29 cellular contexts compared by ENCODE assay signal in genomic region chr18:2953935-2954641, GRCh38. TPM values are rescaled to one million over a fixed set of nuclear protein-coding genes. Genes with fewer than 3 reads are reported as not detected.
DNase-seq lines count a peak whose midpoint lies in the region; ATAC-seq lines count a peak whose summit lies in the region.
"Had no signal": no experiment of that assay in that cellular context is flagged by ENCODE, and none has a peak within 500 bp of the region (broad histone marks: within the 10 kb centered on the region; RNA-seq: fewer than 3 reads in every experiment).

No MANE protein-coding gene starts in this region.

- H3K4me3 Mint-ChIP-seq in activated CD4-positive, alpha-beta memory T cell treated with anti-CD3 and anti-CD28 coated beads for 36 hours, result no peak overlapping the region
- H3K4me3 Mint-ChIP-seq in activated CD4-positive, alpha-beta memory T cell treated with anti-CD3 and anti-CD28 coated beads, Interleukin-2, amount 10 ng/mL, durations not matched to agents 7 days and 5 days, result no peak overlapping the region
- H3K4me3 Mint-ChIP-seq in CD8-positive, alpha-beta memory T cell, result peak overlapping the region in 2 of 7 donors; percentile 24
- no peak overlapping the region for H3K4me3 Mint-ChIP-seq in effector memory CD8-positive, alpha-beta T cell
- no peak overlapping the region for H3K4me3 Mint-ChIP-seq in natural killer cell treated with Interleukin-12 subunit alpha and Interleukin-12 subunit beta and Interleukin-15 and Interleukin-18, amount 100 ng/mL, for 72 hours
- H3K4me3 Mint-ChIP-seq: B cell; dendritic cell treated with granulocyte-macrophage colony-stimulating factor and Interleukin-4, amounts not matched to agents 40 ng/mL and 50 ng/mL, for 4 days had no signal

- no peaks in the 10 kb centered on the region for H3K9me3 ChIP-seq in CD8-positive, alpha-beta memory T cell (ENCODE audit: low read length)
- H3K9me3 ChIP-seq: A549, ascending aorta, Caco-2, lower lobe of right lung, suprapubic skin, vagina had no signal

- no peaks in the 10 kb centered on the region for H3K27me3 ChIP-seq in CD8-positive, alpha-beta memory T cell (ENCODE audit: insufficient read depth, low read length, poor library complexity, severe bottlenecking)
- H3K27me3 ChIP-seq: ascending aorta, suprapubic skin, vagina had no signal

- POLR2A ChIA-PET in activated CD4-positive, alpha-beta memory T cell treated with anti-CD3 and anti-CD28 coated beads for 36 hours (lab: Charles Lee), result interaction anchor here (0.9 to 11.1 kb wide), 2 partner anchors 17 to 32 kb away, joined by 4 to 139 read pairs; no protein-coding TSS in a partner anchor
- POLR2A ChIA-PET in activated CD4-positive, alpha-beta memory T cell treated with anti-CD3 and anti-CD28 coated beads, Interleukin-2, amount 10 ng/mL, durations not matched to agents 7 days and 5 days (lab: Charles Lee), result interaction anchor here (0.6 to 2.5 kb wide), 7 partner anchors 14 to 108 kb away, joined by 3 to 11 read pairs (median 3); no protein-coding TSS in a partner anchor
- POLR2A ChIA-PET in CD8-positive, alpha-beta memory T cell (lab: Charles Lee), result interaction anchor here (1.6 kb wide), 1 partner anchor 8 kb away, joined by 9 read pairs; no protein-coding TSS in a partner anchor

- peaks cover 80% of the 10 kb centered on the region for H3K36me3 Mint-ChIP-seq in activated CD4-positive, alpha-beta memory T cell treated with anti-CD3 and anti-CD28 coated beads for 36 hours
- H3K36me3 Mint-ChIP-seq in activated CD4-positive, alpha-beta memory T cell treated with anti-CD3 and anti-CD28 coated beads, Interleukin-2, amount 10 ng/mL, durations not matched to agents 7 days and 5 days (ENCODE audit: low read depth), result peaks cover 75% of the 10 kb centered on the region
- peaks cover 16 to 75% (median 23%) of the 10 kb centered on the region in 3 donors for H3K36me3 Mint-ChIP-seq in CD8-positive, alpha-beta memory T cell
- peaks cover 85% of the 10 kb centered on the region for H3K36me3 Mint-ChIP-seq in effector memory CD8-positive, alpha-beta T cell (ENCODE audit: insufficient read depth)
- H3K36me3 Mint-ChIP-seq in natural killer cell treated with Interleukin-12 subunit alpha and Interleukin-12 subunit beta and Interleukin-15 and Interleukin-18, amount 100 ng/mL, for 72 hours, result peaks cover 44% of the 10 kb centered on the region

- H3K27me3 Mint-ChIP-seq in activated CD4-positive, alpha-beta memory T cell treated with anti-CD3 and anti-CD28 coated beads for 36 hours, result no peaks in the 10 kb centered on the region
- H3K27me3 Mint-ChIP-seq in activated CD4-positive, alpha-beta memory T cell treated with anti-CD3 and anti-CD28 coated beads, Interleukin-2, amount 10 ng/mL, durations not matched to agents 7 days and 5 days, result no peaks in the 10 kb centered on the region
- no peaks in the 10 kb centered on the region for H3K27me3 Mint-ChIP-seq in CD8-positive, alpha-beta memory T cell
- no peaks in the 10 kb centered on the region for H3K27me3 Mint-ChIP-seq in effector memory CD8-positive, alpha-beta T cell
- H3K27me3 Mint-ChIP-seq in natural killer cell treated with Interleukin-12 subunit alpha and Interleukin-12 subunit beta and Interleukin-15 and Interleukin-18, amount 100 ng/mL, for 72 hours, result no peaks in the 10 kb centered on the region
- H3K27me3 Mint-ChIP-seq: B cell; dendritic cell treated with granulocyte-macrophage colony-stimulating factor and Interleukin-4, amounts not matched to agents 40 ng/mL and 50 ng/mL, for 4 days had no signal

- DNase-seq in activated CD4-positive, alpha-beta memory T cell treated with anti-CD3 and anti-CD28 coated beads for 36 hours, result no peak
- DNase-seq in activated CD4-positive, alpha-beta memory T cell treated with anti-CD3 and anti-CD28 coated beads, Interleukin-2, amount 10 ng/mL, durations not matched to agents 7 days and 5 days, result no peak
- DNase-seq in CD8-positive, alpha-beta memory T cell, result no peak
- DNase-seq in effector memory CD8-positive, alpha-beta T cell, result no peak
- no peak for DNase-seq in natural killer cell treated with Interleukin-12 subunit alpha and Interleukin-12 subunit beta and Interleukin-15 and Interleukin-18, amount 100 ng/mL, for 72 hours (ENCODE audit: low spot score)
- DNase-seq in AG08395 (ENCODE audit: low spot score) (no peak), NCI-H1436 treated with DMSO at 0.1 percent for 48 hours (lab: John Stamatoyannopoulos, UW) (no peak)
- DNase-seq in stimulated activated CD4-positive, alpha-beta T cell treated with anti-CD3 and anti-CD28 coated beads, Interleukin-2, amount 100 ng/mL, for 24 hours, result no peak
- DNase-seq: activated CD8-positive, alpha-beta memory T cell treated with anti-CD3 and anti-CD28 coated beads, Interleukin-2, amount 50 U/mL, for 48 hours; activated gamma-delta T cell; Caco-2; caudate nucleus; H7; islet precursor cell; Kasumi-1; lower lobe of right lung; MV-4-11; NCI-H510A; NK-92 treated with Interleukin-12 subunit alpha and Interleukin-12 subunit beta, amount 100 ng/mL, for 24 hours; SHP77 treated with DMSO at 0.1 percent for 48 hours; SW 1271 had no signal

- H3K4me1 Mint-ChIP-seq in activated CD4-positive, alpha-beta memory T cell treated with anti-CD3 and anti-CD28 coated beads for 36 hours (ENCODE audit: low read depth), result peaks cover 80% of the 10 kb centered on the region
- H3K4me1 Mint-ChIP-seq in activated CD4-positive, alpha-beta memory T cell treated with anti-CD3 and anti-CD28 coated beads, Interleukin-2, amount 10 ng/mL, durations not matched to agents 7 days and 5 days, result peaks cover 70% of the 10 kb centered on the region
- peaks cover 71 to 91% (median 75%) of the 10 kb centered on the region in 3 donors for H3K4me1 Mint-ChIP-seq in CD8-positive, alpha-beta memory T cell
- peaks cover 33 to 47% of the 10 kb centered on the region in 2 donors for H3K4me1 Mint-ChIP-seq in effector memory CD8-positive, alpha-beta T cell (ENCODE audit: low read depth in 2 of 2)
- H3K4me1 Mint-ChIP-seq in natural killer cell treated with Interleukin-12 subunit alpha and Interleukin-12 subunit beta and Interleukin-15 and Interleukin-18, amount 100 ng/mL, for 72 hours (ENCODE audit: low read depth in 2 of 2), result peaks cover 48 to 57% of the 10 kb centered on the region in 2 donors

- H3K4me3 ChIP-seq in CD8-positive, alpha-beta memory T cell (ENCODE audit: low read length), result no peak overlapping the region
- H3K4me3 ChIP-seq: A549, ascending aorta, GM12878, lower lobe of right lung, suprapubic skin, vagina had no signal

- intact Hi-C loops in activated CD4-positive, alpha-beta memory T cell treated with anti-CD3 and anti-CD28 coated beads for 36 hours (cut with micrococcal nuclease), result no loop called here

- CTCF ChIA-PET in activated CD4-positive, alpha-beta memory T cell treated with anti-CD3 and anti-CD28 coated beads for 36 hours (lab: Charles Lee), result interaction anchor here (0.6 to 1.4 kb wide), 9 partner anchors 14 to 108 kb away, joined by 3 to 5 read pairs (median 3); no protein-coding TSS in a partner anchor
- CTCF ChIA-PET in activated CD4-positive, alpha-beta memory T cell treated with anti-CD3 and anti-CD28 coated beads, Interleukin-2, amount 10 ng/mL, durations not matched to agents 7 days and 5 days (lab: Charles Lee), result interaction anchor here (1.4 kb wide), 1 partner anchor 31 kb away, joined by 7 read pairs; no protein-coding TSS in a partner anchor
- CTCF ChIA-PET in CD8-positive, alpha-beta memory T cell (lab: Charles Lee), result interaction anchor here (1.1 to 2.0 kb wide), 3 partner anchors 29 to 175 kb away, joined by 4 to 7 read pairs (median 7); no protein-coding TSS in a partner anchor

- peak overlapping the region; percentile 79 for H3K27ac Mint-ChIP-seq in activated CD4-positive, alpha-beta memory T cell treated with anti-CD3 and anti-CD28 coated beads for 36 hours
- no peak overlapping the region for H3K27ac Mint-ChIP-seq in activated CD4-positive, alpha-beta memory T cell treated with anti-CD3 and anti-CD28 coated beads, Interleukin-2, amount 10 ng/mL, durations not matched to agents 7 days and 5 days
- peak overlapping the region; percentile 68 to 96 (median 78) for H3K27ac Mint-ChIP-seq in CD8-positive, alpha-beta memory T cell
- peak overlapping the region; percentile 93 to 99 for H3K27ac Mint-ChIP-seq in effector memory CD8-positive, alpha-beta T cell
- H3K27ac Mint-ChIP-seq in natural killer cell treated with Interleukin-12 subunit alpha and Interleukin-12 subunit beta and Interleukin-15 and Interleukin-18, amount 100 ng/mL, for 72 hours, result peak overlapping the region; percentile 95 to 97
- H3K27ac Mint-ChIP-seq: dendritic cell treated with granulocyte-macrophage colony-stimulating factor and Interleukin-4, amounts not matched to agents 40 ng/mL and 50 ng/mL, for 4 days had no signal

- H3K36me3 ChIP-seq in CD8-positive, alpha-beta memory T cell (ENCODE audit: insufficient read depth, low read length), result peaks cover 41% of the 10 kb centered on the region

- peaks cover 66% of the 10 kb centered on the region for H3K4me1 ChIP-seq in CD8-positive, alpha-beta memory T cell (ENCODE audit: insufficient read depth, low read length)
- H3K4me1 ChIP-seq: A549, Caco-2 had no signal

- ATAC-seq in effector memory CD8-positive, alpha-beta T cell (replicated peaks), result no peak
- no peak for ATAC-seq in natural killer cell treated with Interleukin-12 subunit alpha and Interleukin-12 subunit beta and Interleukin-15 and Interleukin-18, amount 100 ng/mL, for 72 hours
- ATAC-seq: A549, GM12878, lower lobe of right lung, Panc1 had no signal

- no peak overlapping the region for H3K27ac ChIP-seq in CD8-positive, alpha-beta memory T cell (ENCODE audit: low read depth, low read length)
- H3K27ac ChIP-seq: A549, ascending aorta, lower lobe of right lung, suprapubic skin, vagina had no signal

- no peaks in the 10 kb centered on the region for H3K9me3 Mint-ChIP-seq in activated CD4-positive, alpha-beta memory T cell treated with anti-CD3 and anti-CD28 coated beads for 36 hours
- H3K9me3 Mint-ChIP-seq in activated CD4-positive, alpha-beta memory T cell treated with anti-CD3 and anti-CD28 coated beads, Interleukin-2, amount 10 ng/mL, durations not matched to agents 7 days and 5 days, result no peaks in the 10 kb centered on the region
- no peaks in the 10 kb centered on the region for H3K9me3 Mint-ChIP-seq in CD8-positive, alpha-beta memory T cell
- no peaks in the 10 kb centered on the region for H3K9me3 Mint-ChIP-seq in effector memory CD8-positive, alpha-beta T cell
- no peaks in the 10 kb centered on the region for H3K9me3 Mint-ChIP-seq in natural killer cell treated with Interleukin-12 subunit alpha and Interleukin-12 subunit beta and Interleukin-15 and Interleukin-18, amount 100 ng/mL, for 72 hours
- H3K9me3 Mint-ChIP-seq: dendritic cell treated with granulocyte-macrophage colony-stimulating factor and Interleukin-4, amounts not matched to agents 40 ng/mL and 50 ng/mL, for 4 days had no signal

RNA-seq across cellular contexts. Expression of gene LPIN2, which starts 58.9 kb away (rescaled TPM):
- total RNA-seq in activated CD4-positive, alpha-beta memory T cell treated with anti-CD3 and anti-CD28 coated beads for 36 hours, result 100 to 1,000 TPM; 102 to 107 TPM
- 10 to 100 TPM; 78.4 to 79.6 TPM for total RNA-seq in activated CD4-positive, alpha-beta memory T cell treated with anti-CD3 and anti-CD28 coated beads, Interleukin-2, amount 10 ng/mL, durations not matched to agents 7 days and 5 days
- total RNA-seq in CD8-positive, alpha-beta memory T cell, result 10 to 100 TPM; 82.9 to 83.2 TPM
- polyA plus RNA-seq in CD8-positive, alpha-beta memory T cell, result 68.6 TPM
- total RNA-seq in natural killer cell treated with Interleukin-12 subunit alpha and Interleukin-12 subunit beta and Interleukin-15 and Interleukin-18, amount 100 ng/mL, for 72 hours, result 10 to 100 TPM; 57.8 to 80.3 TPM
